21 cellular contexts compared by ENCODE assay signal in genomic region chr7:157526604-157527003, GRCh38.
A peak's percentile ranks its signal among the peaks of the same experiment; 100 is the strongest.
DNase-seq lines count a peak whose midpoint lies in the region; FAIRE-seq and TF ChIP-seq lines count a peak whose summit lies in the region.
"Had no signal": no experiment of that assay in that cellular context is flagged by ENCODE, and none has a peak within 500 bp of the region (broad histone marks: within the 10 kb centered on the region; RNA-seq: fewer than 3 reads in every experiment).

No MANE protein-coding gene starts in this region.

- no peak overlapping the region for H3K9ac ChIP-seq in kidney (ENCODE audit: low read length in 2 of 2)
- H3K9ac ChIP-seq: parathyroid adenoma had no signal

- peaks cover 58% of the 10 kb centered on the region for H3K4me1 Mint-ChIP-seq in brain

- FAIRE-seq in kidney (lab: Jason Lieb, UNC) = no peak
- FAIRE-seq: GM12878 had no signal

- H3K27ac Mint-ChIP-seq in brain = peak overlapping the region in 4 of 5 experiments; percentile 24 to 91 (median 72)
- H3K27ac Mint-ChIP-seq: activated T-helper 2 cell treated with anti-CD3 and anti-CD28 coated beads, Interferon-gamma antibody, Interleukin-2, Interleukin-4, amounts not matched to agents 10 μg/mL and 5 μg/mL and 100 μg/mL, durations not matched to agents 14 hours and 24 hours and 36 hours; HFFc6 had no signal

- peaks cover 9% of the 10 kb centered on the region for H3K27me3 Mint-ChIP-seq in brain

- H3K4me1 ChIP-seq in kidney (ENCODE audit: control insufficient read depth in 1 of 2, insufficient read depth in 1 of 2, low read depth in 1 of 2, low read length in 2 of 2) = no peaks in the 10 kb centered on the region
- H3K4me1 ChIP-seq: heart left ventricle, parathyroid adenoma, suprapubic skin had no signal

- no peak overlapping the region for H3K4me3 ChIP-seq in kidney (ENCODE audit: low read length in 2 of 2)
- H3K4me3 ChIP-seq: GM12878, heart left ventricle, suprapubic skin had no signal

- H3K9me3 ChIP-seq in kidney (ENCODE audit: control insufficient read depth in 1 of 2, low read length in 2 of 2) = peaks cover under 1 to 2% of the 10 kb centered on the region in 2 donors
- H3K9me3 ChIP-seq: suprapubic skin had no signal

- in situ Hi-C loops in G401 (cut with HindIII; ENCODE audit: low sequenced_read_pairs) = no loop called here

- TF ChIP-seq CTCF in brain (conservative IDR thresholded peaks at IDR 0.05) (no peak), kidney (IDR thresholded peaks at IDR 0.05; ENCODE audit: borderline replicate concordance, extremely low read depth, insufficient read depth) (no peak)

- peaks cover 0 to 84% (median 2%) of the 10 kb centered on the region in 5 experiments for H3K9me3 Mint-ChIP-seq in brain

- H3K36me3 Mint-ChIP-seq in brain = peaks cover 5% of the 10 kb centered on the region

- DNase-seq in COLO668 (lab: John Stamatoyannopoulos, UW; ENCODE audit: unreplicated experiment) (peak; percentile 7), G401 (ENCODE audit: low spot score) (peak; percentile 1), posterior vena cava (ENCODE audit: low spot score) (peak; percentile 71), NCI-H1930 (lab: John Stamatoyannopoulos, UW) (no peak), kidney (no peak), T-helper 1 cell (no peak)
- DNase-seq: activated CD4-positive, CD25-positive, alpha-beta regulatory T cell treated with anti-CD3 and anti-CD28 coated beads, Interleukin-2, amount 50 U/mL, for 72 hours; caudate nucleus; CD4-positive, alpha-beta memory T cell; DMS153; heart left ventricle; HFFc6; KBM-7; left colon; naive thymus-derived CD4-positive, alpha-beta T cell; Right ventricle myocardium superior had no signal

- no peak overlapping the region for H3K4me3 Mint-ChIP-seq in brain
- H3K4me3 Mint-ChIP-seq: CD4-positive, alpha-beta memory T cell; HFFc6; naive thymus-derived CD4-positive, alpha-beta T cell had no signal

- no peaks in the 10 kb centered on the region for H3K36me3 ChIP-seq in kidney (ENCODE audit: control insufficient read depth in 1 of 2, insufficient read depth in 2 of 2, low read length in 2 of 2)
- H3K36me3 ChIP-seq: heart left ventricle, suprapubic skin had no signal

- intact Hi-C loops in posterior vena cava (cut with DNase I) (no loop called here), kidney (cut with DNase I) (no loop called here)

- no peak overlapping the region for H3K27ac ChIP-seq in kidney (ENCODE audit: low read depth in 2 of 2, low read length in 2 of 2)
- H3K27ac ChIP-seq: heart left ventricle, parathyroid adenoma, suprapubic skin had no signal

Comparison
In these comparisons a context has a peak if more than half of its experiments do, and no peak if none do; other contexts are left out.
1. DNase-seq: peak in COLO668 (single experiment), G401 (single experiment) and posterior vena cava (single experiment); none in NCI-H1930 (0 of 2), kidney (single experiment) and T-helper 1 cell (0 of 5).